ENCODE assay signal across 8 cellular contexts in the genomic region with DNA sequence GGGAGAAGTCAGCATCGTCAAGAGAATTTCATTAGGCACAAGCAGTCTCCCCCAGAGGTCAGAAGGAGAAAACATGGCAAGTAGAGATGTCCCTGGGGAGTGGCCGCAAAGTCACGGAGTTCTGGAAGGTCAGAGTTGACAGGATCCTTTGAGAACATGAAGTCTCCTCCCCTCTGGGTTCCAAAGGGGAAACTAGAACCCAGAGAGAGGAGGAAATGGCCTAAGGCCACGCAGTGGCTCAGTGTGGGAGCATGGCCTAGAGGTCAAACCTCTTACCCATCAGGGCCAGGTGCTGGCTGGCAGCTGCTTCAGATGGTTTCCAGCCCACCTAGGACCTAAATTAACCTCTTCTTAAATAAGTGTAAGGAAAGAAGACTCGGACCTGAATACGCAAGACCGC. TPM values are rescaled to one million over a fixed set of nuclear protein-coding genes. Genes with fewer than 3 reads are reported as not detected.
DNase-seq lines count a peak whose midpoint lies in the region; ATAC-seq, FAIRE-seq and TF ChIP-seq lines count a peak whose summit lies in the region.

No MANE protein-coding gene starts in this region.

- H3K4me3 ChIP-seq in keratinocyte (ENCODE audit: control insufficient read depth in 2 of 3, extremely low read depth in 1 of 3, insufficient read depth in 2 of 3, low read depth in 1 of 3, low read length in 3 of 3): peak overlapping the region; percentile 61 to 85 (median 70)
- H3K4me3 ChIP-seq in thoracic aorta: peak overlapping the region; percentile 85

- H4K20me1 ChIP-seq in keratinocyte (ENCODE audit: control insufficient read depth, extremely low read depth, insufficient read depth, low read length): no peaks in the 10 kb centered on the region

- H3K4me2 ChIP-seq in keratinocyte (ENCODE audit: control insufficient read depth, extremely low read depth, insufficient read depth, low read depth, low read length): peak overlapping the region; percentile 82

- no peak for DNase-seq in activated CD4-positive, alpha-beta T cell treated with anti-CD3 and anti-CD28 coated beads, Interleukin-2, amount 10 ng/mL, durations not matched to agents 7 days and 5 days
- no peak for DNase-seq in activated CD4-positive, alpha-beta T cell treated with anti-CD3 and anti-CD28 coated beads for 48 hours
- DNase-seq in activated naive CD4-positive, alpha-beta T cell treated with anti-CD3 and anti-CD28 coated beads, Interleukin-2, amount 50 U/mL, for 72 hours (ENCODE audit: low spot score in 2 of 2): no peak
- DNase-seq in keratinocyte (ENCODE audit: low read depth, low spot score) (no peak), thoracic aorta (ENCODE audit: low spot score) (no peak), NCI-H2107 (lab: John Stamatoyannopoulos, UW) (no peak), germinal center (ENCODE audit: low spot score) (no peak)
- DNase-seq in stimulated activated CD4-positive, alpha-beta T cell treated with anti-CD3 and anti-CD28 coated beads, Interleukin-2, amount 100 ng/mL, for 48 hours: no peak

- no peaks in the 10 kb centered on the region for H3K27me3 Mint-ChIP-seq in activated CD4-positive, alpha-beta T cell treated with anti-CD3 and anti-CD28 coated beads, Interleukin-2, amount 10 ng/mL, durations not matched to agents 7 days and 5 days

- H3K4me1 ChIP-seq in keratinocyte (ENCODE audit: control insufficient read depth, extremely low read depth, insufficient read depth, low read length): peaks cover 14% of the 10 kb centered on the region
- H3K4me1 ChIP-seq in thoracic aorta (ENCODE audit: control insufficient read depth in 1 of 2, low read depth in 2 of 2): peaks cover 8 to 35% of the 10 kb centered on the region in 2 donors

- H3K9me1 ChIP-seq in keratinocyte (ENCODE audit: control insufficient read depth, extremely low read depth, insufficient read depth, low read length): no peaks in the 10 kb centered on the region

- peaks cover 47% of the 10 kb centered on the region for H3K79me2 ChIP-seq in keratinocyte (ENCODE audit: control insufficient read depth, insufficient read depth, low read length)

- ATAC-seq in activated naive CD4-positive, alpha-beta T cell treated with anti-CD3 and anti-CD28 coated beads, Interleukin-2, amount 50 U/mL, for 72 hours: no peak
- no peak for ATAC-seq in thoracic aorta (ENCODE audit: insufficient number of reproducible peaks, low FRiP score, low read depth)

- peak overlapping the region; percentile 82 for H3K27ac Mint-ChIP-seq in activated CD4-positive, alpha-beta T cell treated with anti-CD3 and anti-CD28 coated beads, Interleukin-2, amount 10 ng/mL, durations not matched to agents 7 days and 5 days
- peak overlapping the region; percentile 87 to 91 for H3K27ac Mint-ChIP-seq in activated naive CD4-positive, alpha-beta T cell treated with anti-CD3 and anti-CD28 coated beads, Interleukin-2, amount 50 U/mL, for 72 hours

- H3K9ac ChIP-seq in keratinocyte (ENCODE audit: control insufficient read depth, extremely low read depth, insufficient read depth, low read length): peak overlapping the region; percentile 90

- FAIRE-seq in keratinocyte (lab: Jason Lieb, UNC): no peak

- H3K36me3 ChIP-seq in keratinocyte (ENCODE audit: control insufficient read depth in 2 of 2, extremely low read depth in 1 of 2, insufficient read depth in 2 of 2, low read length in 2 of 2) (peaks cover 9 to 12% of the 10 kb centered on the region in 2 experiments), thoracic aorta (peaks cover 8% of the 10 kb centered on the region)

- H3K4me3 Mint-ChIP-seq in activated CD4-positive, alpha-beta T cell treated with anti-CD3 and anti-CD28 coated beads, Interleukin-2, amount 10 ng/mL, durations not matched to agents 7 days and 5 days: peak overlapping the region; percentile 93

- no peaks in the 10 kb centered on the region for H3K27me3 ChIP-seq in keratinocyte (ENCODE audit: control insufficient read depth, extremely low read depth, insufficient read depth, low read length)
- H3K27me3 ChIP-seq in thoracic aorta (replicated peaks; ENCODE audit: insufficient read depth): no peaks in the 10 kb centered on the region

- H3K36me3 Mint-ChIP-seq in activated CD4-positive, alpha-beta T cell treated with anti-CD3 and anti-CD28 coated beads, Interleukin-2, amount 10 ng/mL, durations not matched to agents 7 days and 5 days (ENCODE audit: low read depth): peaks cover 11% of the 10 kb centered on the region
- peaks cover 13 to 16% of the 10 kb centered on the region in 2 donors for H3K36me3 Mint-ChIP-seq in activated naive CD4-positive, alpha-beta T cell treated with anti-CD3 and anti-CD28 coated beads, Interleukin-2, amount 50 U/mL, for 72 hours

- no peaks in the 10 kb centered on the region for H3K9me3 Mint-ChIP-seq in activated CD4-positive, alpha-beta T cell treated with anti-CD3 and anti-CD28 coated beads, Interleukin-2, amount 10 ng/mL, durations not matched to agents 7 days and 5 days
- no peaks in the 10 kb centered on the region for H3K9me3 Mint-ChIP-seq in activated naive CD4-positive, alpha-beta T cell treated with anti-CD3 and anti-CD28 coated beads, Interleukin-2, amount 50 U/mL, for 72 hours

- H3K27ac ChIP-seq in keratinocyte (ENCODE audit: control insufficient read depth, insufficient read depth, low read length): peak overlapping the region; percentile 90
- H3K27ac ChIP-seq in thoracic aorta: peak overlapping the region; percentile 90 to 91

- H3K9me3 ChIP-seq in keratinocyte (ENCODE audit: control insufficient read depth, low read depth, low read length) (no peaks in the 10 kb centered on the region), thoracic aorta (no peaks in the 10 kb centered on the region)

- POLR2A ChIA-PET in activated CD4-positive, alpha-beta T cell treated with anti-CD3 and anti-CD28 coated beads, Interleukin-2, amount 10 ng/mL, durations not matched to agents 7 days and 5 days (lab: Charles Lee): no interaction called here

- no peak for TF ChIP-seq CTCF in keratinocyte (optimal IDR thresholded peaks at IDR 0.05 in 1 of 3, IDR thresholded peaks at IDR 0.05 in 1 of 3, conservative IDR thresholded peaks at IDR 0.05 in 1 of 3; ENCODE audit: extremely low read depth in 1 of 3, insufficient read depth in 2 of 3, low read length in 3 of 3)
- no peak for TF ChIP-seq CTCF in thoracic aorta (IDR thresholded peaks at IDR 0.05)

- CTCF ChIA-PET in activated CD4-positive, alpha-beta T cell treated with anti-CD3 and anti-CD28 coated beads, Interleukin-2, amount 10 ng/mL, durations not matched to agents 7 days and 5 days (lab: Charles Lee): no interaction called here

- peaks cover 21% of the 10 kb centered on the region for H3K4me1 Mint-ChIP-seq in activated CD4-positive, alpha-beta T cell treated with anti-CD3 and anti-CD28 coated beads, Interleukin-2, amount 10 ng/mL, durations not matched to agents 7 days and 5 days

- no peak overlapping the region for H2AFZ ChIP-seq in keratinocyte (ENCODE audit: control insufficient read depth, low read length)

- dilution Hi-C loops in keratinocyte (cut with MboI; ENCODE audit: extremely low pct_ligation_motif_present, low sequenced_read_pairs): no loop called here

RNA-seq across cellular contexts. Expression of gene IDH3G, which starts 0.9 kb away (rescaled TPM):
- 10 to 100 TPM; 60.1 to 64.8 TPM for total RNA-seq in activated CD4-positive, alpha-beta T cell treated with anti-CD3 and anti-CD28 coated beads, Interleukin-2, amount 10 ng/mL, durations not matched to agents 7 days and 5 days
- 10 to 100 TPM; 60.8 to 81.7 TPM for total RNA-seq in activated naive CD4-positive, alpha-beta T cell treated with anti-CD3 and anti-CD28 coated beads, Interleukin-2, amount 50 U/mL, for 72 hours
- 44.7 to 73.5 TPM (median 45.8 TPM) in 3 replicates for polyA plus RNA-seq in keratinocyte
- 21.8 TPM for polyA plus RNA-seq in keratinocyte (2011; ENCODE audit: low read depth)
- polyA plus RNA-seq in keratinocyte (2011; cell fraction: cytosol; rRNA removed): 35.4 and 55.3 TPM in 2 replicates
- 46.4 and 59.8 TPM in 2 replicates for polyA plus RNA-seq in keratinocyte (2011; cell fraction: nucleus; rRNA removed)
- polyA plus RNA-seq in keratinocyte (2012; ENCODE audit: low replicate concordance): 36.8 and 58.9 TPM in 2 replicates
- polyA minus RNA-seq in keratinocyte: 66.7 to 139 TPM (median 87.4 TPM) in 3 replicates
- polyA minus RNA-seq in keratinocyte (2011; cell fraction: cytosol; rRNA and poly(A)+ RNA removed): 52.2 TPM
- polyA minus RNA-seq in keratinocyte (2011; cell fraction: nucleus; rRNA and poly(A)+ RNA removed): 17.5 and 29.0 TPM in 2 replicates
- 10 to 100 TPM; 70.9 to 91.9 TPM for total RNA-seq in thoracic aorta

RNA-seq across cellular contexts. Expression of gene SSR4, which starts 1.2 kb away (rescaled TPM):
- total RNA-seq in activated CD4-positive, alpha-beta T cell treated with anti-CD3 and anti-CD28 coated beads, Interleukin-2, amount 10 ng/mL, durations not matched to agents 7 days and 5 days: 100 to 1,000 TPM; 193 to 203 TPM
- total RNA-seq in activated naive CD4-positive, alpha-beta T cell treated with anti-CD3 and anti-CD28 coated beads, Interleukin-2, amount 50 U/mL, for 72 hours: 100 to 1,000 TPM; 142 to 156 TPM
- polyA plus RNA-seq in keratinocyte: 187 to 320 TPM (median 209 TPM) in 3 replicates
- 23.4 TPM for polyA plus RNA-seq in keratinocyte (2011; ENCODE audit: low read depth)
- polyA plus RNA-seq in keratinocyte (2011; cell fraction: cytosol; rRNA removed): 156 and 243 TPM in 2 replicates
- polyA plus RNA-seq in keratinocyte (2011; cell fraction: nucleus; rRNA removed): 143 and 152 TPM in 2 replicates
- polyA plus RNA-seq in keratinocyte (2012; ENCODE audit: low replicate concordance): 248 and 255 TPM in 2 replicates
- polyA minus RNA-seq in keratinocyte: 130 to 283 TPM (median 137 TPM) in 3 replicates
- 468 TPM for polyA minus RNA-seq in keratinocyte (2011; cell fraction: cytosol; rRNA and poly(A)+ RNA removed)
- 42.7 and 49.4 TPM in 2 replicates for polyA minus RNA-seq in keratinocyte (2011; cell fraction: nucleus; rRNA and poly(A)+ RNA removed)
- 100 to 1,000 TPM; 103 to 299 TPM for total RNA-seq in thoracic aorta

RNA-seq across cellular contexts. Expression of gene SRPK3, which starts 12.4 kb away (rescaled TPM):
- not detected for total RNA-seq in activated CD4-positive, alpha-beta T cell treated with anti-CD3 and anti-CD28 coated beads, Interleukin-2, amount 10 ng/mL, durations not matched to agents 7 days and 5 days
- total RNA-seq in activated naive CD4-positive, alpha-beta T cell treated with anti-CD3 and anti-CD28 coated beads, Interleukin-2, amount 50 U/mL, for 72 hours: not detected
- 0.08 to 0.21 TPM (median 0.10 TPM) in 3 replicates for polyA plus RNA-seq in keratinocyte
- polyA plus RNA-seq in keratinocyte (2011; ENCODE audit: low read depth): not detected
- polyA plus RNA-seq in keratinocyte (2011; cell fraction: cytosol; rRNA removed): 0.05 TPM in 2 replicates
- 0.44 and 0.57 TPM in 2 replicates for polyA plus RNA-seq in keratinocyte (2011; cell fraction: nucleus; rRNA removed)
- polyA plus RNA-seq in keratinocyte (2012; ENCODE audit: low replicate concordance): 0.08 and 0.51 TPM in 2 replicates
- not detected in 3 replicates for polyA minus RNA-seq in keratinocyte
- polyA minus RNA-seq in keratinocyte (2011; cell fraction: cytosol; rRNA and poly(A)+ RNA removed): not detected
- 0.23 TPM in 1 of 2 replicates, not detected in the other for polyA minus RNA-seq in keratinocyte (2011; cell fraction: nucleus; rRNA and poly(A)+ RNA removed)
- total RNA-seq in thoracic aorta: 1 to 10 TPM; 4.9 to 9.5 TPM

RNA-seq across cellular contexts. Expression of gene PLXNB3, which starts 29.2 kb away (rescaled TPM):
- under 1 TPM; 0.23 to 0.35 TPM for total RNA-seq in activated CD4-positive, alpha-beta T cell treated with anti-CD3 and anti-CD28 coated beads, Interleukin-2, amount 10 ng/mL, durations not matched to agents 7 days and 5 days
- 1 to 10 TPM; 1.5 to 3.2 TPM for total RNA-seq in activated naive CD4-positive, alpha-beta T cell treated with anti-CD3 and anti-CD28 coated beads, Interleukin-2, amount 50 U/mL, for 72 hours
- 7.2 to 14.4 TPM (median 8.6 TPM) in 3 replicates for polyA plus RNA-seq in keratinocyte
- 8.8 TPM for polyA plus RNA-seq in keratinocyte (2011; ENCODE audit: low read depth)
- polyA plus RNA-seq in keratinocyte (2011; cell fraction: cytosol; rRNA removed): 1.8 and 3.8 TPM in 2 replicates
- polyA plus RNA-seq in keratinocyte (2011; cell fraction: nucleus; rRNA removed): 41.3 and 62.6 TPM in 2 replicates
- 8.4 and 10.0 TPM in 2 replicates for polyA plus RNA-seq in keratinocyte (2012; ENCODE audit: low replicate concordance)
- polyA minus RNA-seq in keratinocyte: 15.3 to 21.0 TPM (median 19.4 TPM) in 3 replicates
- polyA minus RNA-seq in keratinocyte (2011; cell fraction: cytosol; rRNA and poly(A)+ RNA removed): 9.6 TPM
- polyA minus RNA-seq in keratinocyte (2011; cell fraction: nucleus; rRNA and poly(A)+ RNA removed): 20.2 TPM in 2 replicates
- total RNA-seq in thoracic aorta: 10 to 100 TPM; 40.8 to 52.2 TPM

RNA-seq across cellular contexts. Expression of gene PDZD4, which starts 37.1 kb away (rescaled TPM):
- total RNA-seq in activated CD4-positive, alpha-beta T cell treated with anti-CD3 and anti-CD28 coated beads, Interleukin-2, amount 10 ng/mL, durations not matched to agents 7 days and 5 days: under 1 TPM; 0.32 to 0.60 TPM
- total RNA-seq in activated naive CD4-positive, alpha-beta T cell treated with anti-CD3 and anti-CD28 coated beads, Interleukin-2, amount 50 U/mL, for 72 hours: 1 to 10 TPM; 1.2 to 2.5 TPM
- polyA plus RNA-seq in keratinocyte: 0.05 to 0.35 TPM (median 0.05 TPM) in 3 replicates
- polyA plus RNA-seq in keratinocyte (2011; ENCODE audit: low read depth): not detected
- polyA plus RNA-seq in keratinocyte (2011; cell fraction: cytosol; rRNA removed): 0.06 and 0.13 TPM in 2 replicates
- 0.47 and 0.61 TPM in 2 replicates for polyA plus RNA-seq in keratinocyte (2011; cell fraction: nucleus; rRNA removed)
- 0.06 and 0.08 TPM in 2 replicates for polyA plus RNA-seq in keratinocyte (2012; ENCODE audit: low replicate concordance)
- 0.48 TPM in 1 of 3 replicates, not detected in the others for polyA minus RNA-seq in keratinocyte
- 1.7 TPM for polyA minus RNA-seq in keratinocyte (2011; cell fraction: cytosol; rRNA and poly(A)+ RNA removed)
- 0.11 and 0.31 TPM in 2 replicates for polyA minus RNA-seq in keratinocyte (2011; cell fraction: nucleus; rRNA and poly(A)+ RNA removed)
- 10 to 100 TPM in 1 of 2 donors, 1 to 10 TPM in 1; 4.4 to 11.6 TPM for total RNA-seq in thoracic aorta

Comparison
In these comparisons a context has a peak if more than half of its experiments do, and no peak if none do; other contexts are left out.
1. RNA of gene SRPK3, which starts 12.4 kb away (total RNA-seq): 4.9 to 9.5 TPM in thoracic aorta; not detected in activated naive CD4-positive, alpha-beta T cell treated with anti-CD3 and anti-CD28 coated beads, Interleukin-2, amount 50 U/mL, for 72 hours and not detected in activated CD4-positive, alpha-beta T cell treated with anti-CD3 and anti-CD28 coated beads, Interleukin-2, amount 10 ng/mL, durations not matched to agents 7 days and 5 days; every median in the first group is over 4 times any median in the second.